ENCODE assay signal across 25 cellular contexts in genomic region chr15:50067254-50067653, GRCh38. TPM values are rescaled to one million over a fixed set of nuclear protein-coding genes. Genes with fewer than 3 reads are reported as not detected.
DNase-seq lines count a peak whose midpoint lies in the region; ATAC-seq and TF ChIP-seq lines count a peak whose summit lies in the region.
"Had no signal": no experiment of that assay in that cellular context is flagged by ENCODE, and none has a peak within 500 bp of the region (broad histone marks: within the 10 kb centered on the region; RNA-seq: fewer than 3 reads in every experiment).

No MANE protein-coding gene starts in this region.

- no peaks in the 10 kb centered on the region for H3K9me2 ChIP-seq in GM23248 (ENCODE audit: insufficient read depth)

- no peaks in the 10 kb centered on the region for H3K27me3 ChIP-seq in BLaER1 treated with 17β-estradiol and CSF1 and Interleukin-3, amounts not matched to agents 10 nM and 100 nM
- no peaks in the 10 kb centered on the region for H3K27me3 ChIP-seq in GM23248 (replicated peaks; ENCODE audit: insufficient read depth)
- H3K27me3 ChIP-seq in body of pancreas = no peaks in the 10 kb centered on the region
- H3K27me3 ChIP-seq: spleen had no signal

- peak overlapping the region; percentile 95 for H3K27ac Mint-ChIP-seq in activated T-helper 2 cell treated with anti-CD3 and anti-CD28 coated beads, Interferon-gamma antibody, Interleukin-2, Interleukin-4, amounts not matched to agents 10 μg/mL and 5 μg/mL and 100 μg/mL, durations not matched to agents 14 hours and 24 hours and 36 hours
- H3K27ac Mint-ChIP-seq in natural killer cell treated with Interleukin-12 subunit alpha and Interleukin-12 subunit beta and Interleukin-15 and Interleukin-18, amount 100 ng/mL, for 72 hours = peak overlapping the region; percentile 92 to 98
- H3K27ac Mint-ChIP-seq: brain, T-helper 17 cell had no signal

- H3K9me3 ChIP-seq in BLaER1 treated with 17β-estradiol and CSF1 and Interleukin-3, amounts not matched to agents 10 nM and 100 nM (replicated peaks in 1 of 11) = no peaks in the 10 kb centered on the region; a peak in 1 of 22 replicates
- no peaks in the 10 kb centered on the region for H3K9me3 ChIP-seq in GM23248 (ENCODE audit: low read depth)
- H3K9me3 ChIP-seq in body of pancreas = no peaks in the 10 kb centered on the region
- H3K9me3 ChIP-seq: spleen had no signal

- peak overlapping the region in 6 of 11 experiments; percentile 22 to 62 (median 42); a peak in 9 of 22 replicates for H3K27ac ChIP-seq in BLaER1 treated with 17β-estradiol and CSF1 and Interleukin-3, amounts not matched to agents 10 nM and 100 nM
- H3K27ac ChIP-seq in GM23248 (no peak overlapping the region), body of pancreas (no peak overlapping the region)
- H3K27ac ChIP-seq: VCaP had no signal

- no peak overlapping the region for H3K9ac ChIP-seq in BLaER1 treated with 17β-estradiol and CSF1 and Interleukin-3, amounts not matched to agents 10 nM and 100 nM
- no peak overlapping the region for H3K9ac ChIP-seq in GM23248

- H2AFZ ChIP-seq in GM23248 = peak overlapping the region; percentile 36

- no peaks in the 10 kb centered on the region for H3K79me2 ChIP-seq in GM23248 (ENCODE audit: insufficient read depth)

- WGBS in GM23248 (ENCODE audit: low coverage in 1 of 2, low lambda C conversion rate in 2 of 2, missing lambda C conversion rate in 2 of 2), 2 experiments = 94 to 97% methylated on average over 1 of the region's 1 CpG
- WGBS in body of pancreas, 2 donors = 37 to 41% methylated on average over 1 of the region's 1 CpG

- in situ Hi-C loops in GM23248 (cut with MboI) = no loop called here

- peaks cover 67% of the 10 kb centered on the region for H3K36me3 Mint-ChIP-seq in activated T-helper 2 cell treated with anti-CD3 and anti-CD28 coated beads, Interferon-gamma antibody, Interleukin-2, Interleukin-4, amounts not matched to agents 10 μg/mL and 5 μg/mL and 100 μg/mL, durations not matched to agents 14 hours and 24 hours and 36 hours (ENCODE audit: low read depth)
- peaks cover 55% of the 10 kb centered on the region for H3K36me3 Mint-ChIP-seq in natural killer cell treated with Interleukin-12 subunit alpha and Interleukin-12 subunit beta and Interleukin-15 and Interleukin-18, amount 100 ng/mL, for 72 hours
- H3K36me3 Mint-ChIP-seq: brain; CD4-positive, CD25-positive, alpha-beta regulatory T cell had no signal

- peak overlapping the region in 6 of 11 experiments; percentile 35 to 69 (median 56); a peak in 12 of 22 replicates for H3K4me2 ChIP-seq in BLaER1 treated with 17β-estradiol and CSF1 and Interleukin-3, amounts not matched to agents 10 nM and 100 nM
- H3K4me2 ChIP-seq in GM23248 (ENCODE audit: unreplicated experiment) = no peak overlapping the region

- intact Hi-C loops in activated T-helper 2 cell treated with anti-CD3 and anti-CD28 coated beads, Interferon-gamma antibody, Interleukin-2, Interleukin-4, amounts not matched to agents 10 μg/mL and 5 μg/mL and 100 μg/mL, durations not matched to agents 14 hours and 24 hours and 36 hours (cut with micrococcal nuclease) = loop anchor here (2.0 kb wide), 1 partner anchor 20 kb away; no protein-coding TSS in a partner anchor
- intact Hi-C loops in body of pancreas (cut with DNase I) = no loop called here

- TF ChIP-seq CTCF in body of pancreas (IDR thresholded peaks at IDR 0.05) = no peak

- H3F3A ChIP-seq in GM23248 (ENCODE audit: insufficient read depth) = no peaks in the 10 kb centered on the region

- no peak for DNase-seq in GM23248
- no peak for DNase-seq in activated T-helper 2 cell treated with anti-CD3 and anti-CD28 coated beads, Interferon-gamma antibody, Interleukin-2, Interleukin-4, amounts not matched to agents 10 μg/mL and 5 μg/mL and 100 μg/mL, durations not matched to agents 14 hours and 24 hours and 36 hours (ENCODE audit: low spot score)
- DNase-seq in natural killer cell treated with Interleukin-12 subunit alpha and Interleukin-12 subunit beta and Interleukin-15 and Interleukin-18, amount 100 ng/mL, for 72 hours (ENCODE audit: low spot score) = no peak
- no peak for DNase-seq in body of pancreas
- DNase-seq: activated gamma-delta T cell treated with Interleukin-2 at 50 U/mL for 16 hours; activated T-cell treated with anti-CD3 and anti-CD28 coated beads for 4 hours; CD4-positive, CD25-positive, alpha-beta regulatory T cell; effector CD4-positive, alpha-beta T cell; EL; head of caudate nucleus; MM.1S; NCI-H1694; NCI-H526; RPMI8226; spleen; stimulated activated CD4-positive, alpha-beta T cell treated with anti-CD3 and anti-CD28 coated beads, Interleukin-4, amount 100 ng/mL, for 1 hour; stimulated activated naive CD4-positive, alpha-beta T cell; T-helper 17 cell had no signal

- H3K36me3 ChIP-seq in BLaER1 treated with 17β-estradiol and CSF1 and Interleukin-3, amounts not matched to agents 10 nM and 100 nM = peaks cover 0 to 20% (median 0%) of the 10 kb centered on the region in 11 experiments; a peak in 5 of 22 replicates
- no peaks in the 10 kb centered on the region for H3K36me3 ChIP-seq in GM23248 (ENCODE audit: low read depth)
- no peaks in the 10 kb centered on the region for H3K36me3 ChIP-seq in body of pancreas (replicated peaks in 1 of 2; ENCODE audit: insufficient read depth in 1 of 2, low read depth in 2 of 2)
- H3K36me3 ChIP-seq: spleen had no signal

- peak overlapping the region; percentile 0 for H3K4me3 Mint-ChIP-seq in activated T-helper 2 cell treated with anti-CD3 and anti-CD28 coated beads, Interferon-gamma antibody, Interleukin-2, Interleukin-4, amounts not matched to agents 10 μg/mL and 5 μg/mL and 100 μg/mL, durations not matched to agents 14 hours and 24 hours and 36 hours (ENCODE audit: low read depth)
- peak overlapping the region; percentile 79 for H3K4me3 Mint-ChIP-seq in natural killer cell treated with Interleukin-12 subunit alpha and Interleukin-12 subunit beta and Interleukin-15 and Interleukin-18, amount 100 ng/mL, for 72 hours
- H3K4me3 Mint-ChIP-seq: brain; CD4-positive, CD25-positive, alpha-beta regulatory T cell; T-helper 17 cell had no signal

- peaks cover 50% of the 10 kb centered on the region for H3K4me1 Mint-ChIP-seq in activated T-helper 2 cell treated with anti-CD3 and anti-CD28 coated beads, Interferon-gamma antibody, Interleukin-2, Interleukin-4, amounts not matched to agents 10 μg/mL and 5 μg/mL and 100 μg/mL, durations not matched to agents 14 hours and 24 hours and 36 hours (ENCODE audit: low read depth)
- H3K4me1 Mint-ChIP-seq in natural killer cell treated with Interleukin-12 subunit alpha and Interleukin-12 subunit beta and Interleukin-15 and Interleukin-18, amount 100 ng/mL, for 72 hours (ENCODE audit: low read depth in 2 of 2) = peaks cover 55 to 68% of the 10 kb centered on the region in 2 donors

- H4K20me1 ChIP-seq in BLaER1 treated with 17β-estradiol and CSF1 and Interleukin-3, amounts not matched to agents 10 nM and 100 nM = no peaks in the 10 kb centered on the region
- no peaks in the 10 kb centered on the region for H4K20me1 ChIP-seq in GM23248 (ENCODE audit: insufficient read depth)

- ATAC-seq in natural killer cell treated with Interleukin-12 subunit alpha and Interleukin-12 subunit beta and Interleukin-15 and Interleukin-18, amount 100 ng/mL, for 72 hours = no peak
- no peak for ATAC-seq in HG03432 (IDR thresholded peaks at IDR 0.05; ENCODE audit: unreplicated experiment)
- ATAC-seq in body of pancreas = no peak
- ATAC-seq in GM19467 (IDR thresholded peaks at IDR 0.05; ENCODE audit: unreplicated experiment) = no peak
- ATAC-seq: T-helper 17 cell had no signal

- peaks cover 0 to 48% (median 31%) of the 10 kb centered on the region in 10 experiments; a peak in 14 of 20 replicates for H3K4me1 ChIP-seq in BLaER1 treated with 17β-estradiol and CSF1 and Interleukin-3, amounts not matched to agents 10 nM and 100 nM
- H3K4me1 ChIP-seq in GM23248 (ENCODE audit: insufficient read depth) (no peaks in the 10 kb centered on the region), body of pancreas (no peaks in the 10 kb centered on the region)

- H3K4me3 ChIP-seq in BLaER1 treated with 17β-estradiol and CSF1 and Interleukin-3, amounts not matched to agents 10 nM and 100 nM = no peak overlapping the region
- H3K4me3 ChIP-seq in GM23248 (no peak overlapping the region), body of pancreas (no peak overlapping the region)
- H3K4me3 ChIP-seq: spleen had no signal

- TF ChIP-seq POLR2A in body of pancreas (IDR thresholded peaks at IDR 0.05) = no peak

- no peaks in the 10 kb centered on the region for H3K27me3 Mint-ChIP-seq in activated T-helper 2 cell treated with anti-CD3 and anti-CD28 coated beads, Interferon-gamma antibody, Interleukin-2, Interleukin-4, amounts not matched to agents 10 μg/mL and 5 μg/mL and 100 μg/mL, durations not matched to agents 14 hours and 24 hours and 36 hours (ENCODE audit: low read depth)
- H3K27me3 Mint-ChIP-seq in natural killer cell treated with Interleukin-12 subunit alpha and Interleukin-12 subunit beta and Interleukin-15 and Interleukin-18, amount 100 ng/mL, for 72 hours = no peaks in the 10 kb centered on the region
- H3K27me3 Mint-ChIP-seq: brain had no signal

- no peaks in the 10 kb centered on the region for H3K9me3 Mint-ChIP-seq in activated T-helper 2 cell treated with anti-CD3 and anti-CD28 coated beads, Interferon-gamma antibody, Interleukin-2, Interleukin-4, amounts not matched to agents 10 μg/mL and 5 μg/mL and 100 μg/mL, durations not matched to agents 14 hours and 24 hours and 36 hours
- peaks cover 4% of the 10 kb centered on the region for H3K9me3 Mint-ChIP-seq in natural killer cell treated with Interleukin-12 subunit alpha and Interleukin-12 subunit beta and Interleukin-15 and Interleukin-18, amount 100 ng/mL, for 72 hours
- H3K9me3 Mint-ChIP-seq: brain had no signal

RNA-seq across cellular contexts. Expression of gene ATP8B4, which starts 51.8 kb away (rescaled TPM):
- total RNA-seq in GM23248 (2014; rRNA removed; shearing (Covaris generic)) = 1.5 and 11.4 TPM in 2 replicates
- 0.89 and 1.1 TPM in 2 replicates for polyA plus RNA-seq in GM23248 (2016; fragmentation: Nextera tagmentation; extraction: Ambion mirVana)
- total RNA-seq in activated T-helper 2 cell treated with anti-CD3 and anti-CD28 coated beads, Interferon-gamma antibody, Interleukin-2, Interleukin-4, amounts not matched to agents 10 μg/mL and 5 μg/mL and 100 μg/mL, durations not matched to agents 14 hours and 24 hours and 36 hours = 69.7 and 75.3 TPM in 2 replicates
- 100 to 1,000 TPM; 273 to 296 TPM for total RNA-seq in natural killer cell treated with Interleukin-12 subunit alpha and Interleukin-12 subunit beta and Interleukin-15 and Interleukin-18, amount 100 ng/mL, for 72 hours
- 1 to 10 TPM; 3.1 to 6.6 TPM for total RNA-seq in body of pancreas
- total RNA-seq: epithelial cell of proximal tubule, osteocyte had no signal
- polyA plus RNA-seq: CD4-positive, CD25-positive, alpha-beta regulatory T cell had no signal

Comparison
In these comparisons a context has a peak if more than half of its experiments do, and no peak if none do; other contexts are left out.
1. H3K27ac ChIP-seq: peak in BLaER1 treated with 17β-estradiol and CSF1 and Interleukin-3, amounts not matched to agents 10 nM and 100 nM (6 of 11); none in GM23248 (single experiment) and body of pancreas (0 of 4).